38 cellular contexts compared by ENCODE assay signal in genomic region chrX:119802546-119802945, GRCh38. TPM values are rescaled to one million over a fixed set of nuclear protein-coding genes. Genes with fewer than 3 reads are reported as not detected.
"Had no signal": no experiment of that assay in that cellular context is flagged by ENCODE, and none has a peak within 500 bp of the region (broad histone marks: within the 10 kb centered on the region; RNA-seq: fewer than 3 reads in every experiment).

No MANE protein-coding gene starts in this region.

- H3K4me3 Mint-ChIP-seq: activated naive CD4-positive, alpha-beta T cell treated with anti-CD3 and anti-CD28 coated beads for 36 hours; activated naive CD4-positive, alpha-beta T cell treated with anti-CD3 and anti-CD28 coated beads, Interleukin-2, amount 10 ng/mL, durations not matched to agents 7 days and 5 days; activated naive CD8-positive, alpha-beta T cell; activated naive CD8-positive, alpha-beta T cell treated with anti-CD3 and anti-CD28 coated beads for 36 hours; activated naive CD8-positive, alpha-beta T cell treated with anti-CD3 and anti-CD28 coated beads, Interleukin-2, amount 10 ng/mL, durations not matched to agents 7 days and 5 days; activated naive CD8-positive, alpha-beta T cell treated with anti-CD3 and anti-CD28 coated beads, Interleukin-2, amount 50 U/mL, for 24 hours; activated T-cell treated with anti-CD3 and anti-CD28 coated beads, Interleukin-2, amount 50 U/mL, for 24 hours; activated T-cell treated with anti-CD3 and anti-CD28 coated beads, Interleukin-2, amount 50 U/mL, for 4 hours; activated T-cell treated with anti-CD3 and anti-CD28 coated beads, Interleukin-2, amount 50 U/mL, for 72 hours; activated T-helper 1 cell treated with anti-CD3 and anti-CD28 coated beads, Interleukin-12 subunit alpha, Interleukin-12 subunit beta, Interleukin-2, Interleukin-4 antibody, amounts not matched to agents 30 ng/mL and 10 ng/mL and 1 ng/mL, durations not matched to agents 14 hours and 24 hours and 36 hours; activated T-helper 17 cell treated with anti-CD3 and anti-CD28 coated beads, Interleukin-2, amount 50 U/mL, for 72 hours; brain; central memory CD8-positive, alpha-beta T cell had no signal

- H3K4me1 Mint-ChIP-seq: activated naive CD4-positive, alpha-beta T cell treated with anti-CD3 and anti-CD28 coated beads, Interleukin-2, amount 10 ng/mL, durations not matched to agents 7 days and 5 days; activated naive CD8-positive, alpha-beta T cell treated with anti-CD3 and anti-CD28 coated beads for 36 hours; activated naive CD8-positive, alpha-beta T cell treated with anti-CD3 and anti-CD28 coated beads, Interleukin-2, amount 10 ng/mL, durations not matched to agents 7 days and 5 days; activated naive CD8-positive, alpha-beta T cell treated with anti-CD3 and anti-CD28 coated beads, Interleukin-2, amount 50 U/mL, for 24 hours; brain; central memory CD8-positive, alpha-beta T cell had no signal

- H3K36me3 Mint-ChIP-seq: activated naive CD4-positive, alpha-beta T cell treated with anti-CD3 and anti-CD28 coated beads, Interleukin-2, amount 10 ng/mL, durations not matched to agents 7 days and 5 days; activated naive CD8-positive, alpha-beta T cell; brain had no signal

- H3K9me3 ChIP-seq: adrenal gland, ascending aorta, body of pancreas, breast epithelium had no signal

- H3K4me3 ChIP-seq: adrenal gland, ascending aorta, body of pancreas, breast epithelium, cardiac muscle cell had no signal

- H3K27me3 Mint-ChIP-seq: activated naive CD8-positive, alpha-beta T cell; activated naive CD8-positive, alpha-beta T cell treated with anti-CD3 and anti-CD28 coated beads for 36 hours; activated naive CD8-positive, alpha-beta T cell treated with anti-CD3 and anti-CD28 coated beads, Interleukin-2, amount 10 ng/mL, durations not matched to agents 7 days and 5 days; activated naive CD8-positive, alpha-beta T cell treated with anti-CD3 and anti-CD28 coated beads, Interleukin-2, amount 50 U/mL, for 24 hours; activated T-helper 17 cell treated with anti-CD3 and anti-CD28 coated beads, Interleukin-2, amount 50 U/mL, for 72 hours; central memory CD8-positive, alpha-beta T cell had no signal

- H3K27ac Mint-ChIP-seq: activated naive CD4-positive, alpha-beta T cell treated with anti-CD3 and anti-CD28 coated beads for 36 hours; activated naive CD4-positive, alpha-beta T cell treated with anti-CD3 and anti-CD28 coated beads, Interleukin-2, amount 10 ng/mL, durations not matched to agents 7 days and 5 days; activated naive CD8-positive, alpha-beta T cell; activated naive CD8-positive, alpha-beta T cell treated with anti-CD3 and anti-CD28 coated beads for 36 hours; activated naive CD8-positive, alpha-beta T cell treated with anti-CD3 and anti-CD28 coated beads, Interleukin-2, amount 10 ng/mL, durations not matched to agents 7 days and 5 days; activated naive CD8-positive, alpha-beta T cell treated with anti-CD3 and anti-CD28 coated beads, Interleukin-2, amount 50 U/mL, for 24 hours; activated T-cell treated with anti-CD3 and anti-CD28 coated beads, Interleukin-2, amount 50 U/mL, for 24 hours; activated T-cell treated with anti-CD3 and anti-CD28 coated beads, Interleukin-2, amount 50 U/mL, for 72 hours; activated T-helper 1 cell treated with anti-CD3 and anti-CD28 coated beads, Interleukin-12 subunit alpha, Interleukin-12 subunit beta, Interleukin-2, Interleukin-4 antibody, amounts not matched to agents 30 ng/mL and 10 ng/mL and 1 ng/mL, durations not matched to agents 14 hours and 24 hours and 36 hours; activated T-helper 2 cell treated with anti-CD3 and anti-CD28 coated beads, Interferon-gamma antibody, Interleukin-2, Interleukin-4, amounts not matched to agents 10 μg/mL and 5 μg/mL and 100 μg/mL, durations not matched to agents 14 hours and 24 hours and 36 hours; brain had no signal

- DNase-seq: activated effector memory CD4-positive, alpha-beta T cell treated with anti-CD3 and anti-CD28 coated beads, Interleukin-2, amount 50 U/mL, for 16 hours; activated effector memory CD4-positive, alpha-beta T cell treated with Interleukin-2 at 50 U/mL for 16 hours; activated gamma-delta T cell; activated gamma-delta T cell treated with Interleukin-2 at 50 U/mL for 16 hours; activated naive CD4-positive, alpha-beta T cell; activated naive CD4-positive, alpha-beta T cell treated with anti-CD3 and anti-CD28 coated beads for 36 hours; activated naive CD4-positive, alpha-beta T cell treated with anti-CD3 and anti-CD28 coated beads, Interleukin-2, amount 10 ng/mL, durations not matched to agents 7 days and 5 days; activated naive CD4-positive, alpha-beta T cell treated with anti-CD3 and anti-CD28 coated beads, Interleukin-2, amount 50 U/mL, for 16 hours; activated naive CD4-positive, alpha-beta T cell treated with Interleukin-2 at 50 U/mL for 16 hours; activated naive CD8-positive, alpha-beta T cell treated with anti-CD3 and anti-CD28 coated beads for 36 hours; activated naive CD8-positive, alpha-beta T cell treated with anti-CD3 and anti-CD28 coated beads, Interleukin-2, amount 10 ng/mL, durations not matched to agents 7 days and 5 days; activated naive CD8-positive, alpha-beta T cell treated with anti-CD3 and anti-CD28 coated beads, Interleukin-2, amount 50 U/mL, for 24 hours; activated T-cell treated with anti-CD3 and anti-CD28 coated beads for 4 hours; activated T-cell treated with anti-CD3 and anti-CD28 coated beads, Interleukin-2, amount 50 U/mL, for 1 hour; activated T-cell treated with anti-CD3 and anti-CD28 coated beads, Interleukin-2, amount 50 U/mL, for 24 hours; activated T-cell treated with anti-CD3 and anti-CD28 coated beads, Interleukin-2, amount 50 U/mL, for 4 hours; activated T-cell treated with anti-CD3 and anti-CD28 coated beads, Interleukin-2, amount 50 U/mL, for 48 hours; activated T-cell treated with anti-CD3 and anti-CD28 coated beads, Interleukin-2, amount 50 U/mL, for 72 hours; adrenal gland; amniotic stem cell; amygdala; anterior cingulate cortex; aorta; body of pancreas; brain microvascular endothelial cell; caudate nucleus; central memory CD4-positive, alpha-beta T cell; cerebellar nuclear complex had no signal

- ATAC-seq: activated naive CD8-positive, alpha-beta T cell treated with anti-CD3 and anti-CD28 coated beads, Interleukin-2, amount 50 U/mL, for 24 hours; activated T-cell treated with anti-CD3 and anti-CD28 coated beads, Interleukin-2, amount 50 U/mL, for 4 hours; activated T-cell treated with anti-CD3 and anti-CD28 coated beads, Interleukin-2, amount 50 U/mL, for 72 hours; activated T-helper 17 cell treated with anti-CD3 and anti-CD28 coated beads, Interleukin-2, amount 50 U/mL, for 72 hours; body of pancreas had no signal

- H3K27me3 ChIP-seq: adrenal gland, ascending aorta, body of pancreas, brain microvascular endothelial cell, breast epithelium, cardiac muscle cell had no signal

- H3K36me3 ChIP-seq: adrenal gland, ascending aorta, brain microvascular endothelial cell, breast epithelium, cardiac muscle cell had no signal

- H3K9me3 Mint-ChIP-seq: activated naive CD4-positive, alpha-beta T cell treated with anti-CD3 and anti-CD28 coated beads for 36 hours; activated naive CD4-positive, alpha-beta T cell treated with anti-CD3 and anti-CD28 coated beads, Interleukin-2, amount 10 ng/mL, durations not matched to agents 7 days and 5 days; activated naive CD8-positive, alpha-beta T cell treated with anti-CD3 and anti-CD28 coated beads for 36 hours; activated naive CD8-positive, alpha-beta T cell treated with anti-CD3 and anti-CD28 coated beads, Interleukin-2, amount 50 U/mL, for 24 hours; activated T-cell treated with anti-CD3 and anti-CD28 coated beads, Interleukin-2, amount 50 U/mL, for 24 hours; activated T-cell treated with anti-CD3 and anti-CD28 coated beads, Interleukin-2, amount 50 U/mL, for 4 hours; activated T-cell treated with anti-CD3 and anti-CD28 coated beads, Interleukin-2, amount 50 U/mL, for 72 hours; activated T-helper 17 cell treated with anti-CD3 and anti-CD28 coated beads, Interleukin-2, amount 50 U/mL, for 72 hours; activated T-helper 2 cell treated with anti-CD3 and anti-CD28 coated beads, Interferon-gamma antibody, Interleukin-2, Interleukin-4, amounts not matched to agents 10 μg/mL and 5 μg/mL and 100 μg/mL, durations not matched to agents 14 hours and 24 hours and 36 hours; central memory CD8-positive, alpha-beta T cell had no signal

- H3K4me1 ChIP-seq: adrenal gland, ascending aorta, body of pancreas, breast epithelium had no signal

- H3K27ac ChIP-seq: adrenal gland, ascending aorta, body of pancreas, brain microvascular endothelial cell, breast epithelium, cardiac muscle cell had no signal

RNA-seq across cellular contexts. Expression of gene SOWAHD, which starts 44.2 kb away (rescaled TPM):
- total RNA-seq: ascending aorta, cardiac septum had no signal

RNA-seq across cellular contexts. Expression of gene UPF3B, which starts 50.2 kb away (rescaled TPM):
- total RNA-seq: ascending aorta had no signal
